ENCODE assay signal across 15 cellular contexts in genomic region chr19:10151521-10151920, GRCh38. TPM values are rescaled to one million over a fixed set of nuclear protein-coding genes. Genes with fewer than 3 reads are reported as not detected.
DNase-seq lines count a peak whose midpoint lies in the region; ATAC-seq and TF ChIP-seq lines count a peak whose summit lies in the region.
"Had no signal": no experiment of that assay in that cellular context is flagged by ENCODE, and none has a peak within 500 bp of the region (broad histone marks: within the 10 kb centered on the region; RNA-seq: fewer than 3 reads in every experiment).

No MANE protein-coding gene starts in this region.

- H3K36me3 Mint-ChIP-seq in CD8-positive, alpha-beta memory T cell: peaks cover 12 to 83% (median 25%) of the 10 kb centered on the region in 3 donors

- peak; percentile 31 for ATAC-seq in omental fat pad (ENCODE audit: low FRiP score)
- no peak for ATAC-seq in HG03039 (IDR thresholded peaks at IDR 0.05; ENCODE audit: unreplicated experiment)
- ATAC-seq in GM21576 (IDR thresholded peaks at IDR 0.05; ENCODE audit: unreplicated experiment): no peak
- ATAC-seq: A549; CD8-positive, alpha-beta T cell had no signal

- in situ Hi-C loops in G401 (cut with HindIII; ENCODE audit: low sequenced_read_pairs): no loop called here

- POLR2A ChIA-PET in CD8-positive, alpha-beta memory T cell (lab: Charles Lee): no interaction called here

- H3K27ac Mint-ChIP-seq in CD8-positive, alpha-beta memory T cell: peak overlapping the region in 5 of 8 donors; percentile 42 to 68 (median 55)
- H3K27ac Mint-ChIP-seq: CD8-positive, alpha-beta T cell had no signal

- peaks cover 0 to 1% (median 0%) of the 10 kb centered on the region in 3 donors for H3K4me1 Mint-ChIP-seq in CD8-positive, alpha-beta memory T cell

- H3K4me3 Mint-ChIP-seq in CD8-positive, alpha-beta memory T cell: no peak overlapping the region
- H3K4me3 Mint-ChIP-seq: CD8-positive, alpha-beta T cell; HFFc6 had no signal

- no peaks in the 10 kb centered on the region for H3K27me3 ChIP-seq in CD8-positive, alpha-beta memory T cell (ENCODE audit: insufficient read depth, low read length, poor library complexity, severe bottlenecking)
- H3K27me3 ChIP-seq: BE2C had no signal

- H3K27me3 Mint-ChIP-seq in CD8-positive, alpha-beta memory T cell: no peaks in the 10 kb centered on the region

- no peak overlapping the region for H3K4me3 ChIP-seq in CD8-positive, alpha-beta memory T cell (ENCODE audit: low read length)
- H3K4me3 ChIP-seq: A549 had no signal

- no peak overlapping the region for H3K27ac ChIP-seq in CD8-positive, alpha-beta memory T cell (ENCODE audit: low read depth, low read length)
- H3K27ac ChIP-seq: A549, C4-2B, HL-60 had no signal

- no peak for TF ChIP-seq CTCF in omental fat pad (IDR thresholded peaks at IDR 0.05)

- peaks cover 49% of the 10 kb centered on the region for H3K36me3 ChIP-seq in CD8-positive, alpha-beta memory T cell (ENCODE audit: insufficient read depth, low read length)

- no peak for DNase-seq in CD8-positive, alpha-beta memory T cell
- peak; percentile 90 for DNase-seq in G401 (ENCODE audit: low spot score)
- DNase-seq in cerebellar nuclear complex (lab: John Stamatoyannopoulos, UW): peak; percentile 54 to 69
- DNase-seq in omental fat pad (ENCODE audit: low spot score): no peak
- DNase-seq: BE2C; Caco-2; CD8-positive, alpha-beta T cell; HCEC 1CT had no signal

- no peaks in the 10 kb centered on the region for H3K9me3 Mint-ChIP-seq in CD8-positive, alpha-beta memory T cell
- H3K9me3 Mint-ChIP-seq: CD8-positive, alpha-beta T cell; HFFc6 had no signal

- H3K4me1 ChIP-seq in CD8-positive, alpha-beta memory T cell (ENCODE audit: insufficient read depth, low read length): no peaks in the 10 kb centered on the region
- H3K4me1 ChIP-seq: A549, BE2C, Caco-2 had no signal

- H3K9me3 ChIP-seq in CD8-positive, alpha-beta memory T cell (ENCODE audit: low read length): no peaks in the 10 kb centered on the region
- H3K9me3 ChIP-seq: A549, BE2C, Caco-2 had no signal

- CTCF ChIA-PET in CD8-positive, alpha-beta memory T cell (lab: Charles Lee): interaction anchor here (1.4 kb wide), 1 partner anchor 31 kb away, joined by 3 read pairs; no protein-coding TSS in a partner anchor

RNA-seq across cellular contexts. Expression of gene EIF3G, which starts 31.8 kb away (rescaled TPM):
- 100 to 1,000 TPM; 336 to 348 TPM for total RNA-seq in CD8-positive, alpha-beta memory T cell
- 259 TPM for polyA plus RNA-seq in CD8-positive, alpha-beta memory T cell
- total RNA-seq in G401 (2014; rRNA removed; shearing (Covaris generic)): 356 and 383 TPM in 2 replicates
- 100 to 1,000 TPM; 223 to 282 (median 242) TPM for total RNA-seq in omental fat pad

RNA-seq across cellular contexts. Expression of gene P2RY11, which starts 40.0 kb away (rescaled TPM):
- 10 to 100 TPM; 53.7 to 58.1 TPM for total RNA-seq in CD8-positive, alpha-beta memory T cell
- 7.4 TPM for polyA plus RNA-seq in CD8-positive, alpha-beta memory T cell
- total RNA-seq in G401 (2014; rRNA removed; shearing (Covaris generic)): 6.6 and 8.0 TPM in 2 replicates
- 10 to 100 TPM in 1 of 4 donors, 1 to 10 TPM in 3; 2.7 to 18.7 (median 4.7) TPM for total RNA-seq in omental fat pad

RNA-seq across cellular contexts. Expression of gene DNMT1, which starts 43.2 kb away (rescaled TPM):
- total RNA-seq in CD8-positive, alpha-beta memory T cell: 100 to 1,000 TPM; 307 to 325 TPM
- 142 TPM for polyA plus RNA-seq in CD8-positive, alpha-beta memory T cell
- total RNA-seq in G401 (2014; rRNA removed; shearing (Covaris generic)): 36.9 and 72.9 TPM in 2 replicates
- 10 to 100 TPM; 38.4 to 84.7 (median 50.2) TPM for total RNA-seq in omental fat pad

RNA-seq across cellular contexts. Expression of gene PPAN, which starts 45.4 kb away (rescaled TPM):
- 100 to 1,000 TPM; 273 to 284 TPM for total RNA-seq in CD8-positive, alpha-beta memory T cell
- 47.4 TPM for polyA plus RNA-seq in CD8-positive, alpha-beta memory T cell
- 77.4 and 104 TPM in 2 replicates for total RNA-seq in G401 (2014; rRNA removed; shearing (Covaris generic))
- 10 to 100 TPM; 25.0 to 79.7 (median 32.0) TPM for total RNA-seq in omental fat pad

RNA-seq across cellular contexts. Expression of gene ANGPTL6, which starts 49.0 kb away (rescaled TPM):
- total RNA-seq in CD8-positive, alpha-beta memory T cell: 1 to 10 TPM; 6.6 to 7.7 TPM
- 0.35 TPM for polyA plus RNA-seq in CD8-positive, alpha-beta memory T cell
- total RNA-seq in G401 (2014; rRNA removed; shearing (Covaris generic)): 0.18 and 0.64 TPM in 2 replicates
- total RNA-seq in omental fat pad: under 1 TPM in 3 of 4 donors, not detected in 1; 0.31 to 0.84 (median 0.37) TPM
- total RNA-seq: H1 had no signal

Comparison
In these comparisons a context has a peak if more than half of its experiments do, and no peak if none do; other contexts are left out.
1. DNase-seq: peak in G401 (single experiment) and cerebellar nuclear complex (2 of 2); none in CD8-positive, alpha-beta memory T cell (0 of 5) and omental fat pad (single experiment).